ENCODE assay signal across 20 cellular contexts in genomic region chr12:10558291-10558690, GRCh38. TPM values are rescaled to one million over a fixed set of nuclear protein-coding genes. Genes with fewer than 3 reads are reported as not detected.
DNase-seq lines count a peak whose midpoint lies in the region; ATAC-seq, FAIRE-seq and TF ChIP-seq lines count a peak whose summit lies in the region.
"Had no signal": no experiment of that assay in that cellular context is flagged by ENCODE, and none has a peak within 500 bp of the region (broad histone marks: within the 10 kb centered on the region; RNA-seq: fewer than 3 reads in every experiment).

No MANE protein-coding gene starts in this region.

- H4K20me1 ChIP-seq in BLaER1 = no peaks in the 10 kb centered on the region

- H3K9ac ChIP-seq in BLaER1 = no peak overlapping the region

- H3K4me3 Mint-ChIP-seq in activated CD8-positive, alpha-beta T cell treated with anti-CD3 and anti-CD28 coated beads, Interleukin-2, amount 10 ng/mL, durations not matched to agents 7 days and 5 days = peak overlapping the region; percentile 82
- H3K4me3 Mint-ChIP-seq in immature natural killer cell = peak overlapping the region; percentile 44 to 82 (median 71)
- H3K4me3 Mint-ChIP-seq: HFFc6 had no signal

- peaks cover 74% of the 10 kb centered on the region for H3K36me3 Mint-ChIP-seq in activated CD8-positive, alpha-beta T cell treated with anti-CD3 and anti-CD28 coated beads, Interleukin-2, amount 10 ng/mL, durations not matched to agents 7 days and 5 days (ENCODE audit: low read depth)
- H3K36me3 Mint-ChIP-seq in immature natural killer cell = peaks cover 0 to 5% (median 0%) of the 10 kb centered on the region in 3 donors

- CTCF ChIA-PET in activated CD8-positive, alpha-beta T cell treated with anti-CD3 and anti-CD28 coated beads, Interleukin-2, amount 10 ng/mL, durations not matched to agents 7 days and 5 days (lab: Charles Lee) = interaction anchor here (0.6 to 2.8 kb wide), 8 partner anchors 58 to 800 kb away, joined by 3 to 9 read pairs (median 3); no protein-coding TSS in a partner anchor

- POLR2A ChIA-PET in activated CD8-positive, alpha-beta T cell treated with anti-CD3 and anti-CD28 coated beads, Interleukin-2, amount 10 ng/mL, durations not matched to agents 7 days and 5 days (lab: Charles Lee) = interaction anchor here (0.8 to 5.1 kb wide), 15 partner anchors 55 to 909 kb away, joined by 3 to 91 read pairs (median 5); partner anchors contain the start of genes CD69, CLEC2B and MAGOHB

- DNase-seq in GM12892 (ENCODE audit: insufficient read length) (no peak), immature natural killer cell (no peak), erythroblast (lab: John Stamatoyannopoulos, UW) (no peak)
- peak; percentile 58 for DNase-seq in activated CD8-positive, alpha-beta T cell treated with anti-CD3 and anti-CD28 coated beads, Interleukin-2, amount 10 ng/mL, durations not matched to agents 7 days and 5 days
- DNase-seq in activated CD4-positive, alpha-beta T cell treated with anti-CD3 and anti-CD28 coated beads, Interleukin-2, amount 50 U/mL, for 1 hour = no peak
- DNase-seq: Caco-2, HFFc6, NCI-H2029, NCI-H2171, NCI-H446 treated with DMSO at 0.1 percent for 48 hours, NCI-H748 treated with DMSO at 0.1 percent for 48 hours had no signal

- ATAC-seq in activated CD8-positive, alpha-beta T cell treated with anti-CD3 and anti-CD28 coated beads, Interleukin-2, amount 10 ng/mL, durations not matched to agents 7 days and 5 days = no peak
- no peak for ATAC-seq in HG02852 (IDR thresholded peaks at IDR 0.05; ENCODE audit: unreplicated experiment)
- no peak for ATAC-seq in HG02759 (IDR thresholded peaks at IDR 0.05; ENCODE audit: unreplicated experiment)
- ATAC-seq: A549, Panc1 had no signal

- TF ChIP-seq POLR2A in GM12892 (IDR thresholded peaks at IDR 0.05; ENCODE audit: low read depth, low read length) (no peak), erythroblast (IDR thresholded peaks at IDR 0.05; ENCODE audit: low read length) (no peak)

- no peaks in the 10 kb centered on the region for H3K27me3 Mint-ChIP-seq in activated CD8-positive, alpha-beta T cell treated with anti-CD3 and anti-CD28 coated beads, Interleukin-2, amount 10 ng/mL, durations not matched to agents 7 days and 5 days (ENCODE audit: low read depth)
- peaks cover 0 to 11% (median 10%) of the 10 kb centered on the region in 3 donors for H3K27me3 Mint-ChIP-seq in immature natural killer cell (ENCODE audit: low read depth in 3 of 3)

- peaks cover 59% of the 10 kb centered on the region for H3K4me1 Mint-ChIP-seq in activated CD8-positive, alpha-beta T cell treated with anti-CD3 and anti-CD28 coated beads, Interleukin-2, amount 10 ng/mL, durations not matched to agents 7 days and 5 days (ENCODE audit: low read depth)
- H3K4me1 Mint-ChIP-seq in immature natural killer cell = peaks cover 67 to 90% of the 10 kb centered on the region in 2 donors

- FAIRE-seq in GM12892 (lab: Jason Lieb, UNC) = peak; percentile 24
- FAIRE-seq: A549, GM19239, HTR-8/SVneo had no signal

- no peaks in the 10 kb centered on the region for H3K27me3 ChIP-seq in BLaER1

- H3K27ac ChIP-seq in BLaER1 = no peak overlapping the region
- H3K27ac ChIP-seq: A549, C4-2B, HL-60 had no signal

- no peaks in the 10 kb centered on the region for H3K9me3 Mint-ChIP-seq in activated CD8-positive, alpha-beta T cell treated with anti-CD3 and anti-CD28 coated beads, Interleukin-2, amount 10 ng/mL, durations not matched to agents 7 days and 5 days (ENCODE audit: insufficient read depth)
- peaks cover 0 to 4% (median 0%) of the 10 kb centered on the region in 6 donors for H3K9me3 Mint-ChIP-seq in immature natural killer cell
- H3K9me3 Mint-ChIP-seq: HFFc6 had no signal

- H3K4me2 ChIP-seq in BLaER1 = peak overlapping the region; percentile 60
- H3K4me2 ChIP-seq: A549 had no signal

- no peaks in the 10 kb centered on the region; the same call in 1 of the 2 replicates for H3K9me3 ChIP-seq in BLaER1
- H3K9me3 ChIP-seq: A549, Caco-2 had no signal

- H3K4me3 ChIP-seq in BLaER1 = no peak overlapping the region
- H3K4me3 ChIP-seq: A549 had no signal

- H3K36me3 ChIP-seq in BLaER1 = no peaks in the 10 kb centered on the region

- H3K4me1 ChIP-seq in BLaER1 = peaks cover 38% of the 10 kb centered on the region
- H3K4me1 ChIP-seq: Caco-2 had no signal

- H3K27ac Mint-ChIP-seq in activated CD8-positive, alpha-beta T cell treated with anti-CD3 and anti-CD28 coated beads, Interleukin-2, amount 10 ng/mL, durations not matched to agents 7 days and 5 days = peak overlapping the region; percentile 91
- H3K27ac Mint-ChIP-seq in immature natural killer cell = peak overlapping the region in 4 of 6 donors; percentile 84 to 93 (median 86)
- H3K27ac Mint-ChIP-seq: HFFc6 had no signal

RNA-seq across cellular contexts. Expression of gene EIF2S3B, which starts 52.6 kb away (rescaled TPM):
- 4.3 TPM for polyA plus RNA-seq in GM12892 (2012; ENCODE audit: missing spikeins)
- total RNA-seq in activated CD8-positive, alpha-beta T cell treated with anti-CD3 and anti-CD28 coated beads, Interleukin-2, amount 10 ng/mL, durations not matched to agents 7 days and 5 days = 1 to 10 TPM; 1.8 to 2.3 TPM
- under 1 TPM; 0.24 to 0.30 (median 0.29) TPM for polyA plus RNA-seq in immature natural killer cell

RNA-seq across cellular contexts. Expression of gene MAGOHB, which starts 55.1 kb away (rescaled TPM):
- polyA plus RNA-seq in GM12892 (2012; ENCODE audit: missing spikeins) = 50.5 TPM
- 10 to 100 TPM; 73.9 to 76.9 TPM for total RNA-seq in activated CD8-positive, alpha-beta T cell treated with anti-CD3 and anti-CD28 coated beads, Interleukin-2, amount 10 ng/mL, durations not matched to agents 7 days and 5 days
- polyA plus RNA-seq in immature natural killer cell = 10 to 100 TPM; 54.7 to 72.5 (median 58.7) TPM
